ENCODE assay signal across 8 cellular contexts in genomic region chr6:142013286-142013685, GRCh38.
A peak's percentile ranks its signal among the peaks of the same experiment; 100 is the strongest.
DNase-seq lines count a peak whose midpoint lies in the region; ATAC-seq lines count a peak whose summit lies in the region.

No MANE protein-coding gene starts in this region.

- peak; percentile 66 for ATAC-seq in GM19023 (IDR thresholded peaks at IDR 0.05; ENCODE audit: unreplicated experiment)
- peak; percentile 90 for ATAC-seq in HG02938 (IDR thresholded peaks at IDR 0.05; ENCODE audit: unreplicated experiment)

- DNase-seq in SW 1271 (lab: John Stamatoyannopoulos, UW) (peak; percentile 73 to 96), renal cortical epithelial cell (ENCODE audit: low read depth) (peak; percentile 98), NCI-H524 (lab: John Stamatoyannopoulos, UW) (no peak), NCI-H1694 treated with DMSO at 0.1 percent for 48 hours (lab: John Stamatoyannopoulos, UW) (no peak), SK-N-DZ (ENCODE audit: low spot score) (no peak), HUDEP-2 (lab: John Stamatoyannopoulos, UW; ENCODE audit: unreplicated experiment in 76 of 76) (no peak)

Comparison
In these comparisons a context has a peak if more than half of its experiments do, and no peak if none do; other contexts are left out.
1. DNase-seq: peak in SW 1271 (2 of 2) and renal cortical epithelial cell (single experiment); none in NCI-H524 (0 of 2), NCI-H1694 treated with DMSO at 0.1 percent for 48 hours (single experiment), SK-N-DZ (single experiment) and HUDEP-2 (0 of 76).